Comparison of ENCODE assay signal across 8 cellular contexts in genomic region chr6:151239603-151240035, GRCh38. TPM values are rescaled to one million over a fixed set of nuclear protein-coding genes. Genes with fewer than 3 reads are reported as not detected.
A peak's percentile ranks its signal among the peaks of the same experiment; 100 is the strongest.
DNase-seq lines count a peak whose midpoint lies in the region; ATAC-seq lines count a peak whose summit lies in the region.

TSS of gene AKAP12 (plus strand) at chr6:151239967. CDS start at chr6:151240563, 596 bp downstream.

- no peaks in the 10 kb centered on the region for H3K9me3 ChIP-seq in adipocyte (ENCODE audit: control insufficient read depth, low read length)

- peak within 1 kb of the TSS; percentile 88 for H3K9ac ChIP-seq in adipocyte (ENCODE audit: low read length)

- H3K27me3 ChIP-seq in adipocyte (replicated peaks; ENCODE audit: control insufficient read depth, insufficient read depth, low read length): no peaks in the 10 kb centered on the region

- no peaks in the 10 kb centered on the region for H3K36me3 ChIP-seq in adipocyte (ENCODE audit: control insufficient read depth, insufficient read depth, low read length, severe bottlenecking)

- DNase-seq in adipocyte (ENCODE audit: low read depth): no peak
- DNase-seq in left cardiac atrium: peak; percentile 50
- peak; percentile 88 for DNase-seq in posterior vena cava (ENCODE audit: low spot score)
- no peak for DNase-seq in NCI-H69 (lab: John Stamatoyannopoulos, UW)
- no peak for DNase-seq in NCI-H1092 (lab: John Stamatoyannopoulos, UW)

- intact Hi-C loops in left cardiac atrium (cut with DNase I) (loop anchor here in 1 of 2 donors (10.0 kb wide), 1 partner anchor 225 kb away; no protein-coding TSS in a partner anchor), posterior vena cava (cut with DNase I) (loop anchor here (5.0 to 10.0 kb wide), 2 partner anchors 83 to 85 kb away; no protein-coding TSS in a partner anchor)

- peaks cover 19% of the 10 kb centered on the region for H3K4me1 ChIP-seq in adipocyte (ENCODE audit: control insufficient read depth, insufficient read depth, low read length)

- H3K4me3 ChIP-seq in adipocyte (ENCODE audit: low read length): peak within 1 kb of the TSS; percentile 89

- ATAC-seq in HG02759 (IDR thresholded peaks at IDR 0.05; ENCODE audit: unreplicated experiment): peak; percentile 21
- peak; percentile 49 to 58 for ATAC-seq in left cardiac atrium
- ATAC-seq in GM21786 (IDR thresholded peaks at IDR 0.05; ENCODE audit: unreplicated experiment): no peak
- ATAC-seq in HG02610 (IDR thresholded peaks at IDR 0.05; ENCODE audit: unreplicated experiment): no peak

RNA-seq across cellular contexts. Expression of gene AKAP12, which starts in this region (rescaled TPM):
- total RNA-seq in left cardiac atrium (10 to 100 TPM; 44.9 to 60.1 TPM), posterior vena cava (100 to 1,000 TPM; 140 to 146 TPM)

Comparison
In these comparisons a context has a peak if more than half of its experiments do, and no peak if none do; other contexts are left out.
1. ATAC-seq: peak in HG02759 (single experiment) and left cardiac atrium (2 of 2); none in GM21786 (single experiment) and HG02610 (single experiment).
2. DNase-seq: peak in left cardiac atrium (single experiment) and posterior vena cava (single experiment); none in adipocyte (single experiment), NCI-H69 (single experiment) and NCI-H1092 (single experiment).